In genomic region chr14:96362965-96363750, GRCh38 we compare ENCODE assay signal across 1 cellular context.
TF ChIP-seq lines count a peak whose summit lies in the region.

ATG2B (minus strand) TSS chr14:96363341; CDS start chr14:96362976, 365 bp downstream.
GSKIP (plus strand) TSS chr14:96363526; CDS start chr14:96382248, 18,722 bp downstream.

TF ChIP-seq in HCT116, 20 proteins besides CTCF, POLR2A, EP300 and RAD21 (continued from another document):
- no peak for TF ChIP-seq CBX3 (IDR thresholded peaks at IDR 0.05; ENCODE audit: low read depth)
- peak; percentile 5 for TF ChIP-seq YY1 (IDR thresholded peaks at IDR 0.05; ENCODE audit: extremely low read depth, insufficient replicate concordance, low read depth, low read length)
- no peak for TF ChIP-seq ATF3 (IDR thresholded peaks at IDR 0.05)
- TF ChIP-seq SP1 (IDR thresholded peaks at IDR 0.05; ENCODE audit: low read depth), result peak; percentile 45; the same call in 1 of the 2 replicates
- TF ChIP-seq ZFX (IDR thresholded peaks at IDR 0.05), result peak; percentile 85
- TF ChIP-seq POLR2AphosphoS5 (IDR thresholded peaks at IDR 0.05; ENCODE audit: low read depth, low read length), result peak; percentile 94
